34 cellular contexts compared by ENCODE assay signal in genomic region chr2:76973610-76974009, GRCh38.
"Had no signal": no experiment of that assay in that cellular context is flagged by ENCODE, and none has a peak within 500 bp of the region (broad histone marks: within the 10 kb centered on the region; RNA-seq: fewer than 3 reads in every experiment).

No MANE protein-coding gene starts in this region.

- H3K9me3 ChIP-seq: MG63 had no signal

- H3K27me3 ChIP-seq: MG63 had no signal

- H3K36me3 ChIP-seq: MG63 had no signal

- DNase-seq: Karpas-422, Kasumi-1, MG63, MM.1S, MV-4-11, NCI-H1048, NCI-H1092, NCI-H1092 treated with DMSO at 0.1 percent for 48 hours, NCI-H1105, NCI-H1105 treated with DMSO at 0.1 percent for 48 hours, NCI-H1417, NCI-H1417 treated with DMSO at 0.1 percent for 48 hours, NCI-H1436, NCI-H1436 treated with DMSO at 0.1 percent for 48 hours, NCI-H146, NCI-H1694, NCI-H1694 treated with DMSO at 0.1 percent for 48 hours, NCI-H187, NCI-H187 treated with DMSO at 0.1 percent for 48 hours, NCI-H1930, NCI-H2029, NCI-H2029 treated with DMSO at 0.1 percent for 48 hours, NCI-H2081, NCI-H2081 treated with DMSO at 0.1 percent for 48 hours, NCI-H2107, NCI-H2171, NCI-H2171 treated with DMSO at 0.1 percent for 48 hours, NCI-H2227 treated with DMSO at 0.1 percent for 48 hours, NCI-H226, NCI-H345, NCI-H446, NCI-H446 treated with DMSO at 0.1 percent for 48 hours, NCI-H510A, NCI-H510A treated with DMSO at 0.1 percent for 48 hours had no signal

- H3K4me3 ChIP-seq: MG63 had no signal
